In the genomic region with DNA sequence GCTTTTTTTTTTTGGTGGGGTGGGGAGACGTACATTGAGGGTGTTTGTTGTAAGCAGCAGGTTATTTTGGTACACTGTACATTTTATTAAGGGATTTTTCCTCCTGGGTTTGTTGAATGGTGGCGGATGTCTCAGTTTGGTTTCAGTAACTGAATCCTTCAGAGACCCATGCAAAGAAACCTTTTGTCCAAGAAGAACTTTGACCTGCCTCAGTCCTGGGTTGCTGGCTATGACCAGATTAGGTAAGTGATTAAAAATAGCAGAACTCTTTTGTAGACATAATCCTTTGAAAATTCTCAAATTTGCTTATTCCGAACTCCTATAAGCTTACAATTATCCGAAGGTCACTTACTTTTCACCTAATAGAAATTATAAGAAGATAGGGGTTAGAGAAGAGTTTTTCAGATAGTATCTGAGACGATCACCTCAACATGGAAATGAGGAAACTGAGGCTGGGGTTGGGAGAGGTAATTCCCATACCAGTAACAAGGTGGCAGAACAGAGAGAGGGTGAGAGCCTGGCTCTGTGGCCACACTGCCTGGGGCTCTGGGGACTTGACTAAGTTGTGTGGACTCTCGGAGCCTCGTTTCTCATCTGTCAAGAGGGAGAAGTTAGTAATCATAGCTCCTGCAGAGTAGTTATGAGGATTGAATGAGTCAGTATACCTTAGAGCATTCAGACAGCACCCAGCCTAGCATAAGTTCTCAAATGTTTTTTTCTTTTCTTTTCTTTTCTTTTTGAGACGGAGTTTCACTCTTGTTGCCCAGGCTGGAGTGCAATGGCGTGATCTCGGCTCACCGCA, we compare ENCODE assay signal across 17 cellular contexts.
A peak's percentile ranks its signal among the peaks of the same experiment; 100 is the strongest.
DNase-seq lines count a peak whose midpoint lies in the region; ATAC-seq and TF ChIP-seq lines count a peak whose summit lies in the region.
"Had no signal": no experiment of that assay in that cellular context is flagged by ENCODE, and none has a peak within 500 bp of the region (broad histone marks: within the 10 kb centered on the region; RNA-seq: fewer than 3 reads in every experiment).

No MANE protein-coding gene starts in this region.

- H3K27ac Mint-ChIP-seq in Caco-2 (ENCODE audit: unreplicated experiment): no peak overlapping the region
- H3K27ac Mint-ChIP-seq: activated naive CD4-positive, alpha-beta T cell treated with anti-CD3 and anti-CD28 coated beads for 36 hours had no signal

- peak; percentile 37 for ATAC-seq in PC-3
- ATAC-seq in right lobe of liver: peak in 3 of 4 donors; percentile 18 to 52 (median 48)

- intact Hi-C loops in PC-3 (cut with micrococcal nuclease): loop anchor here (5.0 kb wide), 1 partner anchor 139 kb away; no protein-coding TSS in a partner anchor
- intact Hi-C loops in right lobe of liver (cut with DNase I): no loop called here
- intact Hi-C loops in Caco-2 (cut with micrococcal nuclease; ENCODE audit: unreplicated experiment): no loop called here

- H3K9me3 ChIP-seq in PC-3 (ENCODE audit: low read length) (no peaks in the 10 kb centered on the region), right lobe of liver (no peaks in the 10 kb centered on the region), Peyer's patch (no peaks in the 10 kb centered on the region), Caco-2 (no peaks in the 10 kb centered on the region)
- H3K9me3 ChIP-seq: BE2C, prostate gland had no signal

- H3K36me3 Mint-ChIP-seq in Caco-2 (ENCODE audit: insufficient read depth, unreplicated experiment): peaks cover 6% of the 10 kb centered on the region

- no peaks in the 10 kb centered on the region for H3K27me3 Mint-ChIP-seq in Caco-2 (ENCODE audit: insufficient read depth, unreplicated experiment)

- H3K9me3 Mint-ChIP-seq in Caco-2 (ENCODE audit: unreplicated experiment): no peaks in the 10 kb centered on the region
- H3K9me3 Mint-ChIP-seq: activated naive CD4-positive, alpha-beta T cell treated with anti-CD3 and anti-CD28 coated beads for 36 hours had no signal

- H3K4me3 ChIP-seq in PC-3 (ENCODE audit: low read length): no peak overlapping the region
- no peak overlapping the region for H3K4me3 ChIP-seq in choroid plexus epithelial cell (ENCODE audit: low read depth, low read length)
- H3K4me3 ChIP-seq in right lobe of liver: no peak overlapping the region
- H3K4me3 ChIP-seq in Peyer's patch: no peak overlapping the region
- H3K4me3 ChIP-seq in Caco-2 (ENCODE audit: low read depth, low read length): no peak overlapping the region
- H3K4me3 ChIP-seq: prostate gland had no signal

- peak; percentile 67 for TF ChIP-seq CTCF in PC-3 (conservative IDR thresholded peaks at IDR 0.05; ENCODE audit: low read depth, low read length)
- no peak for TF ChIP-seq CTCF in choroid plexus epithelial cell (conservative IDR thresholded peaks at IDR 0.05; ENCODE audit: low read depth, low read length)
- TF ChIP-seq CTCF in right lobe of liver (IDR thresholded peaks at IDR 0.05): no peak
- TF ChIP-seq CTCF in Peyer's patch (IDR thresholded peaks at IDR 0.05): no peak
- no peak for TF ChIP-seq CTCF in Caco-2 (IDR thresholded peaks at IDR 0.05; ENCODE audit: insufficient read depth in 1 of 2, low read depth in 1 of 2, low read length in 1 of 2, severe bottlenecking in 1 of 2, unreplicated experiment in 1 of 2)

- WGBS in right lobe of liver (ENCODE audit: insufficient coverage, low coverage, low lambda C conversion rate, missing lambda C conversion rate): 81% methylated on average over 8 of the region's 11 CpGs

- H3K4me3 Mint-ChIP-seq in Caco-2 (ENCODE audit: unreplicated experiment): no peak overlapping the region
- H3K4me3 Mint-ChIP-seq: activated naive CD4-positive, alpha-beta T cell treated with anti-CD3 and anti-CD28 coated beads for 36 hours had no signal

- DNase-seq in AG20443 (ENCODE audit: low spot score) (peak; percentile 42), PC-3 (peak; percentile 97), choroid plexus epithelial cell (ENCODE audit: low read depth) (peak; percentile 83), right lobe of liver (no peak), Peyer's patch (no peak), NCI-H774 (lab: John Stamatoyannopoulos, UW) (no peak), SW 1271 (lab: John Stamatoyannopoulos, UW) (no peak), Caco-2 (no peak)
- DNase-seq: activated naive CD4-positive, alpha-beta T cell treated with anti-CD3 and anti-CD28 coated beads for 36 hours; BE2C; cortex of kidney; DND-41; NCI-H69; SIG-M5; stimulated activated CD4-positive, alpha-beta T cell treated with anti-CD3 and anti-CD28 coated beads, Interleukin-2, amount 100 ng/mL, for 48 hours had no signal

- POLR2A ChIA-PET in PC-3 (lab: Charles Lee; ENCODE audit: unreplicated experiment) (interaction anchor here (0.8 to 1.2 kb wide), 2 partner anchors 29 to 122 kb away, joined by 3 to 5 read pairs; no protein-coding TSS in a partner anchor), Caco-2 (lab: Charles Lee) (no interaction called here)

- no peaks in the 10 kb centered on the region for H3K9me2 ChIP-seq in PC-3 (replicated peaks; ENCODE audit: low read length)

- H3K27ac ChIP-seq in PC-3 (ENCODE audit: low read length): 0 out of 2 replicates have a peak overlapping the region, but pooled peaks have one; percentile 0
- H3K27ac ChIP-seq in right lobe of liver: peak overlapping the region; percentile 51 to 75 (median 72)
- H3K27ac ChIP-seq in Peyer's patch: no peak overlapping the region
- H3K27ac ChIP-seq: KMS-11 had no signal

- H3K4me1 Mint-ChIP-seq in Caco-2 (ENCODE audit: low read depth, unreplicated experiment): peaks cover 24% of the 10 kb centered on the region

- H3K4me2 ChIP-seq in PC-3 (ENCODE audit: low read length): 0 out of 2 replicates have a peak overlapping the region, but pooled peaks have one; percentile 3
- H3K4me2 ChIP-seq: KMS-11 had no signal

- no peaks in the 10 kb centered on the region for H3K27me3 ChIP-seq in PC-3 (ENCODE audit: low read length)
- no peaks in the 10 kb centered on the region for H3K27me3 ChIP-seq in right lobe of liver
- no peaks in the 10 kb centered on the region for H3K27me3 ChIP-seq in Peyer's patch
- no peaks in the 10 kb centered on the region for H3K27me3 ChIP-seq in Caco-2 (replicated peaks; ENCODE audit: control insufficient read depth, insufficient read depth, low read length)
- H3K27me3 ChIP-seq: BE2C had no signal

- H3K4me1 ChIP-seq in PC-3 (ENCODE audit: insufficient read depth, low read length): peaks cover 63% of the 10 kb centered on the region
- H3K4me1 ChIP-seq in right lobe of liver: peaks cover 3 to 70% (median 23%) of the 10 kb centered on the region in 4 donors
- peaks cover 0 to 18% (median 4%) of the 10 kb centered on the region in 4 donors for H3K4me1 ChIP-seq in Peyer's patch
- peaks cover 12% of the 10 kb centered on the region for H3K4me1 ChIP-seq in Caco-2
- H3K4me1 ChIP-seq: BE2C had no signal

- H3K79me2 ChIP-seq in PC-3 (ENCODE audit: low read length): peaks cover 98% of the 10 kb centered on the region

- TF ChIP-seq POLR2A in right lobe of liver (IDR thresholded peaks at IDR 0.05): no peak
- TF ChIP-seq POLR2A in Peyer's patch (IDR thresholded peaks at IDR 0.05): no peak

- H3K9ac ChIP-seq in PC-3 (ENCODE audit: low read length): no peak overlapping the region
- H3K9ac ChIP-seq: KMS-11 had no signal

- H3K36me3 ChIP-seq in PC-3 (ENCODE audit: low read depth, low read length) (peaks cover 3% of the 10 kb centered on the region; the same call in 1 of the 2 replicates), right lobe of liver (no peaks in the 10 kb centered on the region), Peyer's patch (no peaks in the 10 kb centered on the region), Caco-2 (ENCODE audit: control insufficient read depth, insufficient read depth, low read length) (no peaks in the 10 kb centered on the region)
- H3K36me3 ChIP-seq: BE2C, prostate gland had no signal

- peaks cover 10% of the 10 kb centered on the region for H4K20me1 ChIP-seq in PC-3 (ENCODE audit: low read length)

- H3F3A ChIP-seq in PC-3 (ENCODE audit: low read length, unreplicated experiment): peaks cover 18% of the 10 kb centered on the region

- H2AFZ ChIP-seq in PC-3 (ENCODE audit: low read length): no peak overlapping the region

- BruUV-seq in PC-3 (replicated peaks; lab: Mats Ljungman, UMichigan) (no TSS peak), Caco-2 (replicated peaks; lab: Mats Ljungman, UMichigan) (no TSS peak)

- CTCF ChIA-PET in PC-3 (lab: Charles Lee): interaction anchor here (0.6 to 1.0 kb wide), 3 partner anchors 13 to 139 kb away, joined by 3 read pairs; no protein-coding TSS in a partner anchor
- CTCF ChIA-PET in Caco-2 (lab: Charles Lee): no interaction called here

Comparison
In these comparisons a context has a peak if more than half of its experiments do, and no peak if none do; other contexts are left out.
1. DNase-seq: peak in AG20443 (single experiment), PC-3 (single experiment) and choroid plexus epithelial cell (single experiment); none in right lobe of liver (0 of 3), Peyer's patch (0 of 3), NCI-H774 (single experiment), SW 1271 (0 of 2) and Caco-2 (0 of 2).
2. H3K27ac ChIP-seq: peak in PC-3 (single experiment) and right lobe of liver (3 of 3); none in Peyer's patch (0 of 4).